ENCODE assay signal across 25 cellular contexts in the genomic region with DNA sequence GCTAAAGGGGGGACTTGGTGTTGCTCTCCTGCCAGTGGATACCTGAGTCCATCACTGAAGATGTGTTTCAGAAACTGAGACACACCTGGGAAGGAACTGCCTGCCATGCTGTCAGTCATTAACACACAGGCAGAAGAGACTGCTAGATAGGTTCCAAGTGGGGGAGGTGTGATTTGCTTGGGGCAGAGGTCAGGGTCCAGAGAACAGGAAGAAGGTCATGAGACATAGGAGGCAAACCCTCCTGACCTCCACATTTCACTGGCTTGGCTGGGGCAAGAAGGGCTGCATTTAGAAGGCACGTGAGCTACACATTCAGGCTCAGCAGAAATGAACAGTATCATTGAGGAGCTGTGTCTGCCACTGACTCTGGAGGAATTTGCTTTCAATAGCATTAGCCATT.
"Had no signal": no experiment of that assay in that cellular context is flagged by ENCODE, and none has a peak within 500 bp of the region (broad histone marks: within the 10 kb centered on the region; RNA-seq: fewer than 3 reads in every experiment).

No MANE protein-coding gene starts in this region.

- H3K4me3 Mint-ChIP-seq: activated B cell treated with CpG ODN at 0.5 μM for 24 hours; activated CD4-positive, alpha-beta T cell treated with anti-CD3 and anti-CD28 coated beads for 36 hours; activated naive CD8-positive, alpha-beta T cell treated with anti-CD3 and anti-CD28 coated beads for 36 hours; activated T-cell treated with anti-CD3 and anti-CD28 coated beads, Interleukin-2, amount 50 U/mL, for 24 hours; endodermal cell; memory B cell; natural killer cell treated with Interleukin-12 subunit alpha and Interleukin-12 subunit beta and Interleukin-15 and Interleukin-18, amount 100 ng/mL, for 72 hours; stimulated activated naive CD8-positive, alpha-beta T cell treated with anti-CD3 and anti-CD28 coated beads, Interleukin-15, Interleukin-2, amounts not matched to agents 100 ng/mL and 50 ng/mL, for 24 hours had no signal

- H3K9me3 ChIP-seq: breast epithelium, colonic mucosa, esophagus squamous epithelium, gastrocnemius medialis, tibial artery had no signal

- H3K27me3 Mint-ChIP-seq: activated B cell treated with CpG ODN at 0.5 μM for 24 hours; activated naive CD8-positive, alpha-beta T cell treated with anti-CD3 and anti-CD28 coated beads for 36 hours; activated T-cell treated with anti-CD3 and anti-CD28 coated beads, Interleukin-2, amount 50 U/mL, for 24 hours; stimulated activated naive CD8-positive, alpha-beta T cell treated with anti-CD3 and anti-CD28 coated beads, Interleukin-15, Interleukin-2, amounts not matched to agents 100 ng/mL and 50 ng/mL, for 24 hours had no signal

- H3K27me3 ChIP-seq: breast epithelium, colonic mucosa, esophagus squamous epithelium, gastrocnemius medialis had no signal

- H3K4me1 ChIP-seq: breast epithelium, colonic mucosa, esophagus squamous epithelium, gastrocnemius medialis, parathyroid adenoma, tibial artery had no signal

- H3K27ac ChIP-seq: breast epithelium, colonic mucosa, dorsolateral prefrontal cortex, esophagus squamous epithelium, gastrocnemius medialis, parathyroid adenoma, tibial artery had no signal

- H3K36me3 Mint-ChIP-seq: activated naive CD8-positive, alpha-beta T cell treated with anti-CD3 and anti-CD28 coated beads for 36 hours; memory B cell; natural killer cell treated with Interleukin-12 subunit alpha and Interleukin-12 subunit beta and Interleukin-15 and Interleukin-18, amount 100 ng/mL, for 72 hours had no signal

- H3K27ac Mint-ChIP-seq: activated B cell treated with CpG ODN at 0.5 μM for 24 hours; activated CD4-positive, alpha-beta T cell treated with anti-CD3 and anti-CD28 coated beads for 36 hours; activated naive CD8-positive, alpha-beta T cell treated with anti-CD3 and anti-CD28 coated beads for 36 hours; activated T-cell treated with anti-CD3 and anti-CD28 coated beads, Interleukin-2, amount 50 U/mL, for 24 hours; endodermal cell; memory B cell; natural killer cell treated with Interleukin-12 subunit alpha and Interleukin-12 subunit beta and Interleukin-15 and Interleukin-18, amount 100 ng/mL, for 72 hours; stimulated activated naive CD8-positive, alpha-beta T cell treated with anti-CD3 and anti-CD28 coated beads, Interleukin-15, Interleukin-2, amounts not matched to agents 100 ng/mL and 50 ng/mL, for 24 hours had no signal

- H3K9me3 Mint-ChIP-seq: activated B cell treated with CpG ODN at 0.5 μM for 24 hours; activated naive CD8-positive, alpha-beta T cell treated with anti-CD3 and anti-CD28 coated beads for 36 hours; activated T-cell treated with anti-CD3 and anti-CD28 coated beads, Interleukin-2, amount 50 U/mL, for 24 hours; endodermal cell; memory B cell; natural killer cell treated with Interleukin-12 subunit alpha and Interleukin-12 subunit beta and Interleukin-15 and Interleukin-18, amount 100 ng/mL, for 72 hours; stimulated activated naive CD8-positive, alpha-beta T cell treated with anti-CD3 and anti-CD28 coated beads, Interleukin-15, Interleukin-2, amounts not matched to agents 100 ng/mL and 50 ng/mL, for 24 hours had no signal

- H3K4me1 Mint-ChIP-seq: activated B cell treated with CpG ODN at 0.5 μM for 24 hours; activated CD4-positive, alpha-beta T cell treated with anti-CD3 and anti-CD28 coated beads for 36 hours; activated naive CD8-positive, alpha-beta T cell treated with anti-CD3 and anti-CD28 coated beads for 36 hours; memory B cell had no signal

- DNase-seq: activated B cell treated with CpG ODN at 0.5 μM for 24 hours; activated CD4-positive, alpha-beta T cell treated with anti-CD3 and anti-CD28 coated beads for 36 hours; activated CD4-positive, alpha-beta T cell treated with anti-CD3 and anti-CD28 coated beads, Interleukin-2, amount 50 U/mL, for 4 hours; activated CD8-positive, alpha-beta memory T cell treated with anti-CD3 and anti-CD28 coated beads for 24 hours; activated CD8-positive, alpha-beta memory T cell treated with anti-CD3 and anti-CD28 coated beads, Interleukin-2, amount 50 U/mL, for 4 hours; activated naive CD4-positive, alpha-beta T cell treated with Interleukin-2 at 50 U/mL for 16 hours; activated naive CD8-positive, alpha-beta T cell treated with anti-CD3 and anti-CD28 coated beads for 36 hours; activated T-cell treated with anti-CD3 and anti-CD28 coated beads, Interleukin-2, amount 50 U/mL, for 24 hours; colonic mucosa; dorsolateral prefrontal cortex; endodermal cell; esophagus squamous epithelium; gastrocnemius medialis; hypothalamus; left ventricle myocardium superior; nucleus accumbens; right cardiac atrium; stimulated activated CD4-positive, alpha-beta T cell treated with anti-CD3 and anti-CD28 coated beads, Interleukin-12 subunit alpha, Interleukin-12 subunit beta, amount 100 ng/mL, for 4 hours; stimulated activated CD4-positive, alpha-beta T cell treated with anti-CD3 and anti-CD28 coated beads, Interleukin-4, amount 100 ng/mL, for 4 hours; tibial artery had no signal

- ATAC-seq: activated CD4-positive, alpha-beta T cell treated with anti-CD3 and anti-CD28 coated beads for 36 hours; gastrocnemius medialis; left ventricle myocardium superior; natural killer cell treated with Interleukin-12 subunit alpha and Interleukin-12 subunit beta and Interleukin-15 and Interleukin-18, amount 100 ng/mL, for 72 hours; right cardiac atrium had no signal

- H3K36me3 ChIP-seq: breast epithelium, colonic mucosa, esophagus squamous epithelium, gastrocnemius medialis, tibial artery had no signal

- H3K4me3 ChIP-seq: breast epithelium, colonic mucosa, dorsolateral prefrontal cortex, esophagus squamous epithelium, gastrocnemius medialis, tibial artery had no signal
